32 cellular contexts compared by ENCODE assay signal in the genomic region with DNA sequence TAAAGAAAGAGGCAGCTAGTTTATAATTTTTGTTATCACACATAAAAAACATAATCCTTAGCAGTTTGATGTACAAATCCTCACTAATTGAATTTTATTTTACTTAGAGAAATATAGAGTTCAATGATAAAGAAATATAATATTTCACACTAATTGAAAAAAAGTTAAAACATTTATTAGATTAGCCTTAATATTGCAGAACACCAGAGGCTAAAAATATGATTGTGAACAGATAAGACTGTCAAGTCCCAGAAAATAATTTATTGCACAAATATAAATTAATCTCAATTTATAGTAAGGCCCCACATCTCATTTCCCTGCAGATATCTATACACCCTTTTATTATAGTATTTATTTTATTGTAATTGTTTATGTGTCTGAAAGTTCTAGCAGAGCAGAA.
A peak's percentile ranks its signal among the peaks of the same experiment; 100 is the strongest.
DNase-seq lines count a peak whose midpoint lies in the region; ATAC-seq, FAIRE-seq and TF ChIP-seq lines count a peak whose summit lies in the region.
"Had no signal": no experiment of that assay in that cellular context is flagged by ENCODE, and none has a peak within 500 bp of the region (broad histone marks: within the 10 kb centered on the region; RNA-seq: fewer than 3 reads in every experiment).

No MANE protein-coding gene starts in this region.

- no peak overlapping the region for H2AFZ ChIP-seq in SK-N-SH (ENCODE audit: low read depth)

- H3K27ac ChIP-seq in SK-N-SH (ENCODE audit: low read depth in 2 of 2, low read length in 1 of 2) (no peak overlapping the region), suprapubic skin (no peak overlapping the region)
- H3K27ac ChIP-seq: 22Rv1; A549; BLaER1; BLaER1 treated with 17β-estradiol and CSF1 and Interleukin-3, amounts not matched to agents 10 nM and 100 nM; C4-2B had no signal

- H3K9me3 ChIP-seq in SK-N-SH (0 out of 2 replicates have a peak, but pooled peaks cover 6% of the 10 kb centered on the region), BE2C (no peaks in the 10 kb centered on the region), suprapubic skin (no peaks in the 10 kb centered on the region)
- H3K9me3 ChIP-seq: A549, BLaER1, Caco-2 had no signal

- no peaks in the 10 kb centered on the region; a peak in 1 of 4 replicates for H3K4me1 ChIP-seq in SK-N-SH (ENCODE audit: control insufficient read depth in 1 of 2, insufficient read depth in 2 of 2, low read depth in 1 of 2, low read length in 1 of 2)
- H3K4me1 ChIP-seq in BE2C, result peaks cover 6% of the 10 kb centered on the region; the same call in 1 of the 2 replicates
- H3K4me1 ChIP-seq in suprapubic skin, result no peaks in the 10 kb centered on the region
- H3K4me1 ChIP-seq: A549; BLaER1; BLaER1 treated with 17β-estradiol and CSF1 and Interleukin-3, amounts not matched to agents 10 nM and 100 nM; Caco-2 had no signal

- DNase-seq in SK-N-SH (no peak), frontal cortex (ENCODE audit: low spot score in 2 of 2) (no peak), BE2C (no peak), suprapubic skin (ENCODE audit: low spot score in 2 of 2) (no peak)
- DNase-seq: 8988T; ACHN; AML-193; C1 segment of cervical spinal cord; Caco-2; Calu3; CD4-positive, alpha-beta memory T cell; CD4-positive, alpha-beta T cell; CD4-positive, CD25-positive, alpha-beta regulatory T cell; CD8-positive, alpha-beta memory T cell; CD8-positive, alpha-beta T cell; COR-L47; DMS 273 treated with DMSO at 0.1 percent for 48 hours; DMS153; DMS53; DMS79; DMS79 treated with DMSO at 0.1 percent for 48 hours; DND-41; EL had no signal

- H3K36me3 ChIP-seq in SK-N-SH (replicated peaks in 1 of 2; ENCODE audit: control insufficient read depth in 1 of 2, insufficient read depth in 2 of 2, low read length in 1 of 2), result no peaks in the 10 kb centered on the region
- no peaks in the 10 kb centered on the region for H3K36me3 ChIP-seq in BE2C
- H3K36me3 ChIP-seq in suprapubic skin, result no peaks in the 10 kb centered on the region
- H3K36me3 ChIP-seq: BLaER1; BLaER1 treated with 17β-estradiol and CSF1 and Interleukin-3, amounts not matched to agents 10 nM and 100 nM had no signal

- no peaks in the 10 kb centered on the region for H3F3A ChIP-seq in SK-N-SH (replicated peaks; ENCODE audit: insufficient read depth)

- no peak overlapping the region for H3K4me2 ChIP-seq in SK-N-SH
- H3K4me2 ChIP-seq: A549; BLaER1; BLaER1 treated with 17β-estradiol and CSF1 and Interleukin-3, amounts not matched to agents 10 nM and 100 nM had no signal

- no peak overlapping the region for H3K9ac ChIP-seq in SK-N-SH
- H3K9ac ChIP-seq: BLaER1; BLaER1 treated with 17β-estradiol and CSF1 and Interleukin-3, amounts not matched to agents 10 nM and 100 nM had no signal

- no peak for TF ChIP-seq POLR2A in suprapubic skin (IDR thresholded peaks at IDR 0.05)

- TF ChIP-seq EP300 in SK-N-SH (IDR thresholded peaks at IDR 0.05; ENCODE audit: borderline replicate concordance in 1 of 2, low read depth in 1 of 2, low read length in 1 of 2), result peak in 1 of 2 experiments; percentile 38; a peak in 2 of 4 replicates
- TF ChIP-seq EP300 in suprapubic skin (IDR thresholded peaks at IDR 0.05), result no peak

- POLR2A ChIA-PET in SK-N-SH (lab: Yijun Ruan, JAX), result no interaction called here

- no peak overlapping the region for H3K4me3 ChIP-seq in SK-N-SH (ENCODE audit: low read depth in 2 of 2, low read length in 1 of 2)
- no peak overlapping the region for H3K4me3 ChIP-seq in BE2C (ENCODE audit: low read depth, low read length)
- H3K4me3 ChIP-seq in suprapubic skin, result no peak overlapping the region
- H3K4me3 ChIP-seq: A549; BLaER1; BLaER1 treated with 17β-estradiol and CSF1 and Interleukin-3, amounts not matched to agents 10 nM and 100 nM had no signal

- H3K27me3 ChIP-seq in SK-N-SH (ENCODE audit: insufficient read depth), result no peaks in the 10 kb centered on the region
- no peaks in the 10 kb centered on the region for H3K27me3 ChIP-seq in BE2C
- no peaks in the 10 kb centered on the region for H3K27me3 ChIP-seq in suprapubic skin
- H3K27me3 ChIP-seq: BLaER1; BLaER1 treated with 17β-estradiol and CSF1 and Interleukin-3, amounts not matched to agents 10 nM and 100 nM had no signal

- no peak for TF ChIP-seq CTCF in SK-N-SH (IDR thresholded peaks at IDR 0.05)
- no peak for TF ChIP-seq CTCF in BE2C (IDR thresholded peaks at IDR 0.05; ENCODE audit: low read depth, low read length)
- TF ChIP-seq CTCF in suprapubic skin (IDR thresholded peaks at IDR 0.05), result no peak

- peaks cover 3% of the 10 kb centered on the region; the same call in 1 of the 2 replicates for H3K9me2 ChIP-seq in SK-N-SH

- no peaks in the 10 kb centered on the region for H4K20me1 ChIP-seq in SK-N-SH (ENCODE audit: insufficient read depth)
- H4K20me1 ChIP-seq: BLaER1; BLaER1 treated with 17β-estradiol and CSF1 and Interleukin-3, amounts not matched to agents 10 nM and 100 nM had no signal

- ATAC-seq in SK-N-SH treated with all-trans-retinoic acid at 6 μM for 48 hours, result no peak
- ATAC-seq: A549; CD8-positive, alpha-beta T cell had no signal

- H3K79me2 ChIP-seq in SK-N-SH (ENCODE audit: insufficient read depth), result no peaks in the 10 kb centered on the region

- CTCF ChIA-PET in SK-N-SH (lab: Yijun Ruan, JAX), result interaction anchor here (0.7 kb wide), 1 partner anchor 36 kb away, joined by 3 read pairs; no protein-coding TSS in a partner anchor

- FAIRE-seq in G401.6 (lab: Jason Lieb, UNC) (peak; percentile 31), frontal cortex (lab: Jason Lieb, UNC) (peak; percentile 10)
- FAIRE-seq: A204.1, A549, D721Med had no signal

- TF ChIP-seq RAD21 in SK-N-SH (IDR thresholded peaks at IDR 0.05; ENCODE audit: low read length), result no peak

TF ChIP-seq in SK-N-SH treated with all-trans-retinoic acid at 6 μM for 48 hours, 23 proteins besides CTCF, POLR2A, EP300 and RAD21 (continues in another document):
- TF ChIP-seq, protein P1, sequence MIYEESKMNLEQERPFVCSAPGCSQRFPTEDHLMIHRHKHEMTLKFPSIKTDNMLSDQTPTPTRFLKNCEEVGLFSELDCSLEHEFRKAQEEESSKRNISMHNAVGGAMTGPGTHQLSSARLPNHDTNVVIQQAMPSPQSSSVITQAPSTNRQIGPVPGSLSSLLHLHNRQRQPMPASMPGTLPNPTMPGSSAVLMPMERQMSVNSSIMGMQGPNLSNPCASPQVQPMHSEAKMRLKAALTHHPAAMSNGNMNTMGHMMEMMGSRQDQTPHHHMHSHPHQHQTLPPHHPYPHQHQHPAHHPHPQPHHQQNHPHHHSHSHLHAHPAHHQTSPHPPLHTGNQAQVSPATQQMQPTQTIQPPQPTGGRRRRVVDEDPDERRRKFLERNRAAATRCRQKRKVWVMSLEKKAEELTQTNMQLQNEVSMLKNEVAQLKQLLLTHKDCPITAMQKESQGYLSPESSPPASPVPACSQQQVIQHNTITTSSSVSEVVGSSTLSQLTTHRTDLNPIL (CRISPR knock-in tag; IDR thresholded peaks at IDR 0.05; ENCODE audit: low read depth), result no peak
- TF ChIP-seq BACH2 (CRISPR knock-in tag; IDR thresholded peaks at IDR 0.05; ENCODE audit: borderline replicate concordance), result no peak
- peak; percentile 63 for TF ChIP-seq TCF4 (CRISPR knock-in tag; IDR thresholded peaks at IDR 0.05; ENCODE audit: borderline replicate concordance)
- no peak for TF ChIP-seq PPARA (CRISPR knock-in tag; IDR thresholded peaks at IDR 0.05; ENCODE audit: borderline replicate concordance)
- no peak for TF ChIP-seq ARNTL (CRISPR knock-in tag; IDR thresholded peaks at IDR 0.05; ENCODE audit: borderline replicate concordance, low read depth)
- no peak for TF ChIP-seq ZFP30 (CRISPR knock-in tag; IDR thresholded peaks at IDR 0.05)
- no peak for TF ChIP-seq ZC3H10 (CRISPR knock-in tag; IDR thresholded peaks at IDR 0.05)
- TF ChIP-seq ZFP3 (CRISPR knock-in tag; IDR thresholded peaks at IDR 0.05), result no peak

TF ChIP-seq in SK-N-SH, 30 proteins besides CTCF, POLR2A, EP300 and RAD21 (continues in another document):
- TF ChIP-seq SIN3A (IDR thresholded peaks at IDR 0.05; ENCODE audit: borderline replicate concordance, low read depth, low read length) (no peak), NFIC (IDR thresholded peaks at IDR 0.05; ENCODE audit: borderline replicate concordance) (no peak), JUND (IDR thresholded peaks at IDR 0.05) (no peak)
- TF ChIP-seq, protein P2, sequence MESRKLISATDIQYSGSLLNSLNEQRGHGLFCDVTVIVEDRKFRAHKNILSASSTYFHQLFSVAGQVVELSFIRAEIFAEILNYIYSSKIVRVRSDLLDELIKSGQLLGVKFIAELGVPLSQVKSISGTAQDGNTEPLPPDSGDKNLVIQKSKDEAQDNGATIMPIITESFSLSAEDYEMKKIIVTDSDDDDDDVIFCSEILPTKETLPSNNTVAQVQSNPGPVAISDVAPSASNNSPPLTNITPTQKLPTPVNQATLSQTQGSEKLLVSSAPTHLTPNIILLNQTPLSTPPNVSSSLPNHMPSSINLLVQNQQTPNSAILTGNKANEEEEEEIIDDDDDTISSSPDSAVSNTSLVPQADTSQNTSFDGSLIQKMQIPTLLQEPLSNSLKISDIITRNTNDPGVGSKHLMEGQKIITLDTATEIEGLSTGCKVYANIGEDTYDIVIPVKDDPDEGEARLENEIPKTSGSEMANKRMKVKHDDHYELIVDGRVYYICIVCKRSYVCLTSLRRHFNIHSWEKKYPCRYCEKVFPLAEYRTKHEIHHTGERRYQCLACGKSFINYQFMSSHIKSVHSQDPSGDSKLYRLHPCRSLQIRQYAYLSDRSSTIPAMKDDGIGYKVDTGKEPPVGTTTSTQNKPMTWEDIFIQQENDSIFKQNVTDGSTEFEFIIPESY (IDR thresholded peaks at IDR 0.05; ENCODE audit: borderline replicate concordance, low read depth), result no peak
- TF ChIP-seq, protein P3, sequence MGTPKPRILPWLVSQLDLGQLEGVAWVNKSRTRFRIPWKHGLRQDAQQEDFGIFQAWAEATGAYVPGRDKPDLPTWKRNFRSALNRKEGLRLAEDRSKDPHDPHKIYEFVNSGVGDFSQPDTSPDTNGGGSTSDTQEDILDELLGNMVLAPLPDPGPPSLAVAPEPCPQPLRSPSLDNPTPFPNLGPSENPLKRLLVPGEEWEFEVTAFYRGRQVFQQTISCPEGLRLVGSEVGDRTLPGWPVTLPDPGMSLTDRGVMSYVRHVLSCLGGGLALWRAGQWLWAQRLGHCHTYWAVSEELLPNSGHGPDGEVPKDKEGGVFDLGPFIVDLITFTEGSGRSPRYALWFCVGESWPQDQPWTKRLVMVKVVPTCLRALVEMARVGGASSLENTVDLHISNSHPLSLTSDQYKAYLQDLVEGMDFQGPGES (IDR thresholded peaks at IDR 0.05; ENCODE audit: low read depth, low read length), result no peak
